Comparison of ENCODE assay signal across 1 cellular context in genomic region chr19:41545547-41545946, GRCh38.
TF ChIP-seq lines count a peak whose summit lies in the region.

No MANE protein-coding gene starts in this region.

TF ChIP-seq in GM12878, 131 proteins besides CTCF, POLR2A, EP300 and RAD21 (continued from another document):
- TF ChIP-seq MYC (IDR thresholded peaks at IDR 0.05; ENCODE audit: insufficient read depth, insufficient read length, insufficient replicate concordance, low read length, severe bottlenecking) (no peak), SMAD5 (IDR thresholded peaks at IDR 0.05; ENCODE audit: low read depth) (0 out of 2 replicates have a peak, but pooled peaks have one; percentile 29), EED (IDR thresholded peaks at IDR 0.05; ENCODE audit: low read depth) (peak; percentile 59), GABPA (IDR thresholded peaks at IDR 0.05; ENCODE audit: low read depth) (peak; percentile 46; the same call in 1 of the 2 replicates), ETV6 (conservative IDR thresholded peaks at IDR 0.05 in 1 of 2, IDR thresholded peaks at IDR 0.05 in 1 of 2; ENCODE audit: borderline replicate concordance in 1 of 2, low read depth in 1 of 2) (0 out of 4 replicates have a peak, but pooled peaks of 1 of the 2 experiments have one; percentile 40), SUPT20H (IDR thresholded peaks at IDR 0.05; ENCODE audit: borderline replicate concordance, control insufficient read depth, low read depth, low read length) (no peak), RUNX3 (IDR thresholded peaks at IDR 0.05; ENCODE audit: low read length) (peak; percentile 30; the same call in 1 of the 2 replicates), ELK1 (IDR thresholded peaks at IDR 0.05; ENCODE audit: low read depth, low read length) (0 out of 2 replicates have a peak, but pooled peaks have one; percentile 27)
- TF ChIP-seq, protein P1, sequence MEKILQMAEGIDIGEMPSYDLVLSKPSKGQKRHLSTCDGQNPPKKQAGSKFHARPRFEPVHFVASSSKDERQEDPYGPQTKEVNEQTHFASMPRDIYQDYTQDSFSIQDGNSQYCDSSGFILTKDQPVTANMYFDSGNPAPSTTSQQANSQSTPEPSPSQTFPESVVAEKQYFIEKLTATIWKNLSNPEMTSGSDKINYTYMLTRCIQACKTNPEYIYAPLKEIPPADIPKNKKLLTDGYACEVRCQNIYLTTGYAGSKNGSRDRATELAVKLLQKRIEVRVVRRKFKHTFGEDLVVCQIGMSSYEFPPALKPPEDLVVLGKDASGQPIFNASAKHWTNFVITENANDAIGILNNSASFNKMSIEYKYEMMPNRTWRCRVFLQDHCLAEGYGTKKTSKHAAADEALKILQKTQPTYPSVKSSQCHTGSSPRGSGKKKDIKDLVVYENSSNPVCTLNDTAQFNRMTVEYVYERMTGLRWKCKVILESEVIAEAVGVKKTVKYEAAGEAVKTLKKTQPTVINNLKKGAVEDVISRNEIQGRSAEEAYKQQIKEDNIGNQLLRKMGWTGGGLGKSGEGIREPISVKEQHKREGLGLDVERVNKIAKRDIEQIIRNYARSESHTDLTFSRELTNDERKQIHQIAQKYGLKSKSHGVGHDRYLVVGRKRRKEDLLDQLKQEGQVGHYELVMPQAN (conservative IDR thresholded peaks at IDR 0.05) = no peak
- TF ChIP-seq, protein P2, sequence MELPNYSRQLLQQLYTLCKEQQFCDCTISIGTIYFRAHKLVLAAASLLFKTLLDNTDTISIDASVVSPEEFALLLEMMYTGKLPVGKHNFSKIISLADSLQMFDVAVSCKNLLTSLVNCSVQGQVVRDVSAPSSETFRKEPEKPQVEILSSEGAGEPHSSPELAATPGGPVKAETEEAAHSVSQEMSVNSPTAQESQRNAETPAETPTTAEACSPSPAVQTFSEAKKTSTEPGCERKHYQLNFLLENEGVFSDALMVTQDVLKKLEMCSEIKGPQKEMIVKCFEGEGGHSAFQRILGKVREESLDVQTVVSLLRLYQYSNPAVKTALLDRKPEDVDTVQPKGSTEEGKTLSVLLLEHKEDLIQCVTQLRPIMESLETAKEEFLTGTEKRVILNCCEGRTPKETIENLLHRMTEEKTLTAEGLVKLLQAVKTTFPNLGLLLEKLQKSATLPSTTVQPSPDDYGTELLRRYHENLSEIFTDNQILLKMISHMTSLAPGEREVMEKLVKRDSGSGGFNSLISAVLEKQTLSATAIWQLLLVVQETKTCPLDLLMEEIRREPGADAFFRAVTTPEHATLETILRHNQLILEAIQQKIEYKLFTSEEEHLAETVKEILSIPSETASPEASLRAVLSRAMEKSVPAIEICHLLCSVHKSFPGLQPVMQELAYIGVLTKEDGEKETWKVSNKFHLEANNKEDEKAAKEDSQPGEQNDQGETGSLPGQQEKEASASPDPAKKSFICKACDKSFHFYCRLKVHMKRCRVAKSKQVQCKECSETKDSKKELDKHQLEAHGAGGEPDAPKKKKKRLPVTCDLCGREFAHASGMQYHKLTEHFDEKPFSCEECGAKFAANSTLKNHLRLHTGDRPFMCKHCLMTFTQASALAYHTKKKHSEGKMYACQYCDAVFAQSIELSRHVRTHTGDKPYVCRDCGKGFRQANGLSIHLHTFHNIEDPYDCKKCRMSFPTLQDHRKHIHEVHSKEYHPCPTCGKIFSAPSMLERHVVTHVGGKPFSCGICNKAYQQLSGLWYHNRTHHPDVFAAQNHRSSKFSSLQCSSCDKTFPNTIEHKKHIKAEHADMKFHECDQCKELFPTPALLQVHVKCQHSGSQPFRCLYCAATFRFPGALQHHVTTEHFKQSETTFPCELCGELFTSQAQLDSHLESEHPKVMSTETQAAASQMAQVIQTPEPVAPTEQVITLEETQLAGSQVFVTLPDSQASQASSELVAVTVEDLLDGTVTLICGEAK (IDR thresholded peaks at IDR 0.05; ENCODE audit: borderline replicate concordance) = no peak
